Comparison of ENCODE assay signal across 16 cellular contexts in the genomic region with DNA sequence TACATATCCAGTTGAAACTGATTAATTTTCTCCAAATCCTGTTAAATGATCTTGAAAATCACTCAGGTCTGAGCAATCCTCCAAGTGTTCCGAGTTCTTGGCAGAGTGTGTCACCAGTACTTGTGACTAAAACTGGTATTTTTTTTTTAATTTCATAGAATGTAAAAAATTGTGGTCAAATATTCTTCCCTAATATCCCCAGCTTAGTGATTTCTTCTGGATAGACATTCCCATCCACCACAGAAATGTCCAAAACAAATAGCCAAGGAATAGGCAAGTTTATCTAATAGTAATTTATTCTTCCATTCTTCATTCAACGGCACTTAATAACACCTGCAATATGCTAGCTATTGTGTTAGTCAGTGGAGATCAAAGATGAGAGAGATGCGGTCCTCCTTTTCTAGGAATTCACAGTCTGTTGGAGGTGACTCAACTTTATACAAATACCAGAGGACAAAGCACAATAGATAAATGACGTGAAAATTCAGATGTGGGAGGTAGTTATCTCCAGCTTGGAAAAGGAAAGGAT.
DNase-seq lines count a peak whose midpoint lies in the region; TF ChIP-seq lines count a peak whose summit lies in the region.
"Had no signal": no experiment of that assay in that cellular context is flagged by ENCODE, and none has a peak within 500 bp of the region (broad histone marks: within the 10 kb centered on the region; RNA-seq: fewer than 3 reads in every experiment).

No MANE protein-coding gene starts in this region.

- no peaks in the 10 kb centered on the region for H3K9me3 ChIP-seq in GM23248 (ENCODE audit: low read depth)
- H3K9me3 ChIP-seq: left ventricle myocardium inferior, testis had no signal

- 1 to 2% methylated on average over 4 of the region's 4 CpGs for WGBS in GM23248 (ENCODE audit: low coverage in 1 of 2, low lambda C conversion rate in 2 of 2, missing lambda C conversion rate in 2 of 2), 2 experiments

- 0 out of 2 replicates have a peak overlapping the region, but pooled peaks have one; percentile 6 for H2AFZ ChIP-seq in GM23248

- H3K27ac ChIP-seq in GM23248: peak overlapping the region; percentile 54
- H3K27ac ChIP-seq in RWPE1: no peak overlapping the region
- H3K27ac ChIP-seq: coronary artery, left ventricle myocardium inferior, testis had no signal

- H3K27me3 ChIP-seq in GM23248 (replicated peaks; ENCODE audit: insufficient read depth): no peaks in the 10 kb centered on the region
- H3K27me3 ChIP-seq: testis had no signal

- H3K4me3 ChIP-seq in GM23248 (peak overlapping the region; percentile 38), epithelial cell of esophagus (ENCODE audit: low read length) (no peak overlapping the region), retinal pigment epithelial cell (ENCODE audit: low read length) (no peak overlapping the region)
- H3K4me3 ChIP-seq: coronary artery, left ventricle myocardium inferior, testis had no signal

- no peak overlapping the region for H3K9ac ChIP-seq in GM23248

- POLR2A ChIA-PET in RWPE1 (lab: Yijun Ruan, JAX; ENCODE audit: low non-redundant PET): no interaction called here

- no peaks in the 10 kb centered on the region for H3K79me2 ChIP-seq in GM23248 (ENCODE audit: insufficient read depth)

- CTCF ChIA-PET in RWPE1 (lab: Yijun Ruan, JAX): no interaction called here

- no peaks in the 10 kb centered on the region for H3K9me2 ChIP-seq in GM23248 (ENCODE audit: insufficient read depth)

- no peak for TF ChIP-seq CTCF in RWPE1 (conservative IDR thresholded peaks at IDR 0.05; ENCODE audit: low read depth)
- TF ChIP-seq CTCF in epithelial cell of esophagus (IDR thresholded peaks at IDR 0.05; ENCODE audit: insufficient read depth, low read depth, low read length, missing control alignments): no peak
- no peak for TF ChIP-seq CTCF in retinal pigment epithelial cell (conservative IDR thresholded peaks at IDR 0.05; ENCODE audit: low read depth, low read length)
- TF ChIP-seq CTCF in GM13977 (IDR thresholded peaks at IDR 0.05; ENCODE audit: extremely low read depth, insufficient read depth, missing control alignments): no peak

- peaks cover 27% of the 10 kb centered on the region for H3F3A ChIP-seq in GM23248 (ENCODE audit: insufficient read depth)

- in situ Hi-C loops in GM23248 (cut with MboI): no loop called here
- in situ Hi-C loops in GM13977 (cut with MboI; ENCODE audit: low pct_unique_long_range_greater_than_20kb, low sequenced_read_pairs, unreplicated experiment): no loop called here

- peaks cover 22% of the 10 kb centered on the region for H3K4me1 ChIP-seq in GM23248 (ENCODE audit: insufficient read depth)
- H3K4me1 ChIP-seq: testis had no signal

- peak overlapping the region; percentile 69 for H3K4me2 ChIP-seq in GM23248 (ENCODE audit: unreplicated experiment)

- DNase-seq in GM23248 (peak; percentile 86), RWPE1 (ENCODE audit: low spot score) (peak; percentile 54), epithelial cell of esophagus (ENCODE audit: low read depth) (peak; percentile 73), retinal pigment epithelial cell (ENCODE audit: low read depth) (peak; percentile 78), DMS114 treated with DMSO at 0.1 percent for 48 hours (lab: John Stamatoyannopoulos, UW; ENCODE audit: unreplicated experiment) (no peak), COLO829 (ENCODE audit: low spot score) (no peak), iPS-NIHi7 (ENCODE audit: extremely low spot score) (no peak), GM13977 (ENCODE audit: low spot score) (no peak)
- DNase-seq: activated CD8-positive, alpha-beta T cell treated with anti-CD3 and anti-CD28 coated beads, Interleukin-2, amount 10 ng/mL, durations not matched to agents 7 days and 5 days; activated naive CD4-positive, alpha-beta T cell treated with anti-CD3 and anti-CD28 coated beads for 36 hours; glutamatergic neuron; left ventricle myocardium inferior; NCI-H1417 treated with DMSO at 0.1 percent for 48 hours; NCI-H526; testis had no signal

- H4K20me1 ChIP-seq in GM23248 (ENCODE audit: insufficient read depth): no peaks in the 10 kb centered on the region

- no peaks in the 10 kb centered on the region for H3K36me3 ChIP-seq in GM23248 (ENCODE audit: low read depth)
- H3K36me3 ChIP-seq: left ventricle myocardium inferior had no signal

Comparison
In these comparisons a context has a peak if more than half of its experiments do, and no peak if none do; other contexts are left out.
1. DNase-seq: peak in GM23248 (single experiment), RWPE1 (single experiment), epithelial cell of esophagus (single experiment) and retinal pigment epithelial cell (single experiment); none in DMS114 treated with DMSO at 0.1 percent for 48 hours (single experiment), COLO829 (single experiment), iPS-NIHi7 (single experiment) and GM13977 (single experiment).